1 cellular context compared by ENCODE assay signal in the genomic region with DNA sequence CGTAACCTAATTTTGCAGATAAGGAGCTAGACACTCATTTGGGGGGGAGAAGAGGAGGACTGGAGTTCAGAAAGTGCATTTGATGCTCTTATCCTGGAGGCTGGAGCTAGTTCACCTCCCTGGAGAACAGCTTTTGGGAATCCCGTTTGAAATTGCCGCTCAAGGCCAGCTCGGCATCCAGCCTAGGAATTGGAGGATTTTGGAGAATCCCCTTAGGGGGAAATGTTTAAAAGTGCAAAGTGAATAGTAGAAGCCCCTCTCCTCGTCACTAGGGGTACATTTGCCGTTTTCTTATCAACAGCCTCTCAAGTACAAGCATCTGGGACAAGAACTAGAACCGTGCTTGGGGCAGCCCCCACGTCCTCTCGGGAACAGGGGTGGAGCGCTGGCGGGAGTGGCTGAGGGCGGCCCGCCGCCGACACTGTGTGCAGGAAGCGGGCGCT.
TF ChIP-seq lines count a peak whose summit lies in the region.

No MANE protein-coding gene starts in this region.

TF ChIP-seq in neural cell, 6 proteins besides CTCF, POLR2A, EP300 and RAD21:
- no peak for TF ChIP-seq REST (IDR thresholded peaks at IDR 0.05; ENCODE audit: borderline replicate concordance)
- no peak for TF ChIP-seq EZH2 (IDR thresholded peaks at IDR 0.05; ENCODE audit: borderline replicate concordance, insufficient read depth, low read length, poor library complexity, severe bottlenecking)
- TF ChIP-seq SMC3 (conservative IDR thresholded peaks at IDR 0.05; ENCODE audit: poor library complexity) = no peak
- TF ChIP-seq POLR2AphosphoS5 (IDR thresholded peaks at IDR 0.05) = no peak
- no peak for TF ChIP-seq TAF1 (IDR thresholded peaks at IDR 0.05; ENCODE audit: low read depth)
- TF ChIP-seq MXI1 (conservative IDR thresholded peaks at IDR 0.05; ENCODE audit: poor library complexity, severe bottlenecking) = no peak
TF ChIP-seq in neural cell: peak in this region for 0.
